21 cellular contexts compared by ENCODE assay signal in genomic region chr4:10753326-10753725, GRCh38.
A peak's percentile ranks its signal among the peaks of the same experiment; 100 is the strongest.
DNase-seq lines count a peak whose midpoint lies in the region; ATAC-seq, FAIRE-seq and TF ChIP-seq lines count a peak whose summit lies in the region.
"Had no signal": no experiment of that assay in that cellular context is flagged by ENCODE, and none has a peak within 500 bp of the region (broad histone marks: within the 10 kb centered on the region; RNA-seq: fewer than 3 reads in every experiment).

No MANE protein-coding gene starts in this region.

- H4K20me1 ChIP-seq in BLaER1: no peaks in the 10 kb centered on the region

- FAIRE-seq in GM19239 (lab: Jason Lieb, UNC): peak; percentile 8
- FAIRE-seq: GM12891, GM18507, H54 had no signal

- no peak for ATAC-seq in foreskin keratinocyte
- ATAC-seq: SK-N-SH treated with all-trans-retinoic acid at 6 μM for 48 hours had no signal

- DNase-seq in GM19239 (ENCODE audit: insufficient read length, low spot score) (no peak), NCI-H2196 treated with DMSO at 0.1 percent for 48 hours (lab: John Stamatoyannopoulos, UW; ENCODE audit: unreplicated experiment) (peak; percentile 31), fibroblast of the aortic adventitia (ENCODE audit: low read depth) (peak; percentile 33), esophagus muscularis mucosa (ENCODE audit: extremely low spot score) (no peak), foreskin keratinocyte (no peak), NK-92 (lab: John Stamatoyannopoulos, UW; ENCODE audit: unreplicated experiment) (no peak)
- DNase-seq: Calu3; CD4-positive, CD25-positive, alpha-beta regulatory T cell; DMS79 treated with DMSO at 0.1 percent for 48 hours; GF-D8; NCI-H1417 treated with DMSO at 0.1 percent for 48 hours; NCI-H2081; NCI-H345; NCI-H526; NK-92 treated with Interleukin-12 subunit alpha and Interleukin-12 subunit beta, amount 100 ng/mL, for 24 hours; SHP77 had no signal

- no peak for TF ChIP-seq EP300 in esophagus muscularis mucosa (IDR thresholded peaks at IDR 0.05)

- no peak overlapping the region; the same call in 1 of the 2 replicates for H3K9ac ChIP-seq in BLaER1

- WGBS in esophagus muscularis mucosa: 89% methylated on average over 5 of the region's 5 CpGs

- TF ChIP-seq CTCF in fibroblast of the aortic adventitia (IDR thresholded peaks at IDR 0.05; ENCODE audit: insufficient read depth, low read length) (no peak), esophagus muscularis mucosa (IDR thresholded peaks at IDR 0.05) (no peak), foreskin keratinocyte (conservative IDR thresholded peaks at IDR 0.05) (no peak)

- H3K27ac ChIP-seq in BLaER1 (no peak overlapping the region), esophagus muscularis mucosa (replicated peaks in 1 of 4) (no peak overlapping the region), foreskin keratinocyte (no peak overlapping the region)

- H3K36me3 ChIP-seq in BLaER1: no peaks in the 10 kb centered on the region
- H3K36me3 ChIP-seq in esophagus muscularis mucosa: no peaks in the 10 kb centered on the region

- no peaks in the 10 kb centered on the region for H3K9me3 ChIP-seq in BLaER1
- H3K9me3 ChIP-seq in esophagus muscularis mucosa: no peaks in the 10 kb centered on the region

- intact Hi-C loops in esophagus muscularis mucosa (cut with DNase I): no loop called here

- H3K4me3 ChIP-seq in BLaER1 (no peak overlapping the region), fibroblast of the aortic adventitia (ENCODE audit: low read depth, low read length) (no peak overlapping the region), esophagus muscularis mucosa (no peak overlapping the region)

- no peaks in the 10 kb centered on the region for H3K27me3 ChIP-seq in BLaER1
- H3K27me3 ChIP-seq in esophagus muscularis mucosa: no peaks in the 10 kb centered on the region
- H3K27me3 ChIP-seq in foreskin keratinocyte: no peaks in the 10 kb centered on the region

- peak overlapping the region; percentile 51 for H3K4me2 ChIP-seq in BLaER1

- H3K4me1 ChIP-seq in BLaER1 (peaks cover 15% of the 10 kb centered on the region), esophagus muscularis mucosa (peaks cover 0 to 11% (median 8%) of the 10 kb centered on the region in 4 donors), foreskin keratinocyte (no peaks in the 10 kb centered on the region)

- no peak for TF ChIP-seq POLR2A in esophagus muscularis mucosa (IDR thresholded peaks at IDR 0.05; ENCODE audit: low read depth)

Comparison
In these comparisons a context has a peak if more than half of its experiments do, and no peak if none do; other contexts are left out.
1. DNase-seq: peak in NCI-H2196 treated with DMSO at 0.1 percent for 48 hours (single experiment) and fibroblast of the aortic adventitia (single experiment); none in GM19239 (single experiment), esophagus muscularis mucosa (single experiment), foreskin keratinocyte (0 of 2) and NK-92 (single experiment).